Comparison of ENCODE assay signal across 1 cellular context in the genomic region with DNA sequence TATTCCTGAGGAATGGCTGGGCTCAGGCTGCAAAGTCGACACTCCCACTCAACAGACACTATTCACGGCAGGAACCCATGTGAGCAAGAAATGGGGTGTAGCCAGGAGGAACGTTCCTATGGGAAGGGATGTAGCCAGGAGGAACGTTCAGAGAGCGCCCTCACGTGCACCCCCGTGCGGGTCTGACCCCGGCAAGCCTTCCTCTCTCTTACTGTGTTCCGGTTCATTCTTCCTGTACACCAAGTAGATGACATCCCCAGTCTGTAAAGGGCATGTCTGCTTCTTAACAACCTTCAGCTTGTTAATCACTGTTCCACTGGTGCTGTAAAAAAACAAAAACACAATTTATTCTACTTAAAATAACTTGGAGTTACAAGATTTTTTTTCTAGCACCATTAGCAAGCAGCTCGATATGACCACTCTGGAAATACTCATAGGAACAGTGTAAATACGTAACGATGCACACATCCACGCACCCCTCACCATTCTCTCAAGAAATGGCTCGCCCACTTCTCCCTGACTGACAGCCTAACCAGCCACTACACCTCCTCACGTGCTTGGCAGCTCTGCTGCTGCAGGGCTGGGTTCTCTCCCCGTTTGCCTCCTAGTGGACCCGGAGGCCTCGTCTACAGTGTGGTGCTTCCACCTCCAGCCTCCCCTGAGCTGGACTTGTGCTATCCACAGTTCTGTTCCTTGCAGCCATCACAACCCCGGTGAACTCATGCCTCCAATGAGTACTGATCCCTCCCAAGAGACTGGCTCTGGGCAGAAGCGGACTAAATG.
TF ChIP-seq lines count a peak whose summit lies in the region.

No MANE protein-coding gene starts in this region.

TF ChIP-seq in GM23338, 12 proteins besides CTCF, POLR2A, EP300 and RAD21 (continued from another document):
- TF ChIP-seq, protein P1, sequence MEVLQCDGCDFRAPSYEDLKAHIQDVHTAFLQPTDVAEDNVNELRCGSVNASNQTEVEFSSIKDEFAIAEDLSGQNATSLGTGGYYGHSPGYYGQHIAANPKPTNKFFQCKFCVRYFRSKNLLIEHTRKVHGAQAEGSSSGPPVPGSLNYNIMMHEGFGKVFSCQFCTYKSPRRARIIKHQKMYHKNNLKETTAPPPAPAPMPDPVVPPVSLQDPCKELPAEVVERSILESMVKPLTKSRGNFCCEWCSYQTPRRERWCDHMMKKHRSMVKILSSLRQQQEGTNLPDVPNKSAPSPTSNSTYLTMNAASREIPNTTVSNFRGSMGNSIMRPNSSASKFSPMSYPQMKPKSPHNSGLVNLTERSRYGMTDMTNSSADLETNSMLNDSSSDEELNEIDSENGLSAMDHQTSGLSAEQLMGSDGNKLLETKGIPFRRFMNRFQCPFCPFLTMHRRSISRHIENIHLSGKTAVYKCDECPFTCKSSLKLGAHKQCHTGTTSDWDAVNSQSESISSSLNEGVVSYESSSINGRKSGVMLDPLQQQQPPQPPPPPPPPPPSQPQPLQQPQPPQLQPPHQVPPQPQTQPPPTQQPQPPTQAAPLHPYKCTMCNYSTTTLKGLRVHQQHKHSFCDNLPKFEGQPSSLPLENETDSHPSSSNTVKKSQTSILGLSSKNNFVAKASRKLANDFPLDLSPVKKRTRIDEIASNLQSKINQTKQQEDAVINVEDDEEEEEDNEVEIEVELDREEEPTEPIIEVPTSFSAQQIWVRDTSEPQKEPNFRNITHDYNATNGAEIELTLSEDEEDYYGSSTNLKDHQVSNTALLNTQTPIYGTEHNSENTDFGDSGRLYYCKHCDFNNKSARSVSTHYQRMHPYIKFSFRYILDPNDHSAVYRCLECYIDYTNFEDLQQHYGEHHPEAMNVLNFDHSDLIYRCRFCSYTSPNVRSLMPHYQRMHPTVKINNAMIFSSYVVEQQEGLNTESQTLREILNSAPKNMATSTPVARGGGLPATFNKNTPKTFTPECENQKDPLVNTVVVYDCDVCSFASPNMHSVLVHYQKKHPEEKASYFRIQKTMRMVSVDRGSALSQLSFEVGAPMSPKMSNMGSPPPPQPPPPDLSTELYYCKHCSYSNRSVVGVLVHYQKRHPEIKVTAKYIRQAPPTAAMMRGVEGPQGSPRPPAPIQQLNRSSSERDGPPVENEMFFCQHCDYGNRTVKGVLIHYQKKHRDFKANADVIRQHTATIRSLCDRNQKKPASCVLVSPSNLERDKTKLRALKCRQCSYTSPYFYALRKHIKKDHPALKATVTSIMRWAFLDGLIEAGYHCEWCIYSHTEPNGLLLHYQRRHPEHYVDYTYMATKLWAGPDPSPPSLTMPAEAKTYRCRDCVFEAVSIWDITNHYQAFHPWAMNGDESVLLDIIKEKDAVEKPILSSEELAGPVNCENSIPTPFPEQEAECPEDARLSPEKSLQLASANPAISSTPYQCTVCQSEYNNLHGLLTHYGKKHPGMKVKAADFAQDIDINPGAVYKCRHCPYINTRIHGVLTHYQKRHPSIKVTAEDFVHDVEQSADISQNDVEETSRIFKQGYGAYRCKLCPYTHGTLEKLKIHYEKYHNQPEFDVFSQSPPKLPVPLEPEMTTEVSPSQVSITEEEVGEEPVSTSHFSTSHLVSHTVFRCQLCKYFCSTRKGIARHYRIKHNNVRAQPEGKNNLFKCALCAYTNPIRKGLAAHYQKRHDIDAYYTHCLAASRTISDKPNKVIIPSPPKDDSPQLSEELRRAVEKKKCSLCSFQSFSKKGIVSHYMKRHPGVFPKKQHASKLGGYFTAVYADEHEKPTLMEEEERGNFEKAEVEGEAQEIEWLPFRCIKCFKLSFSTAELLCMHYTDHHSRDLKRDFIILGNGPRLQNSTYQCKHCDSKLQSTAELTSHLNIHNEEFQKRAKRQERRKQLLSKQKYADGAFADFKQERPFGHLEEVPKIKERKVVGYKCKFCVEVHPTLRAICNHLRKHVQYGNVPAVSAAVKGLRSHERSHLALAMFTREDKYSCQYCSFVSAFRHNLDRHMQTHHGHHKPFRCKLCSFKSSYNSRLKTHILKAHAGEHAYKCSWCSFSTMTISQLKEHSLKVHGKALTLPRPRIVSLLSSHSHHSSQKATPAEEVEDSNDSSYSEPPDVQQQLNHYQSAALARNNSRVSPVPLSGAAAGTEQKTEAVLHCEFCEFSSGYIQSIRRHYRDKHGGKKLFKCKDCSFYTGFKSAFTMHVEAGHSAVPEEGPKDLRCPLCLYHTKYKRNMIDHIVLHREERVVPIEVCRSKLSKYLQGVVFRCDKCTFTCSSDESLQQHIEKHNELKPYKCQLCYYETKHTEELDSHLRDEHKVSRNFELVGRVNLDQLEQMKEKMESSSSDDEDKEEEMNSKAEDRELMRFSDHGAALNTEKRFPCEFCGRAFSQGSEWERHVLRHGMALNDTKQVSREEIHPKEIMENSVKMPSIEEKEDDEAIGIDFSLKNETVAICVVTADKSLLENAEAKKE (CRISPR knock-in tag; IDR thresholded peaks at IDR 0.05), result no peak
- TF ChIP-seq CREB1 (CRISPR knock-in tag; IDR thresholded peaks at IDR 0.05; ENCODE audit: low read depth) (no peak), EZH2phosphoT487 (IDR thresholded peaks at IDR 0.05; ENCODE audit: unreplicated experiment) (no peak)
- TF ChIP-seq, protein P2, sequence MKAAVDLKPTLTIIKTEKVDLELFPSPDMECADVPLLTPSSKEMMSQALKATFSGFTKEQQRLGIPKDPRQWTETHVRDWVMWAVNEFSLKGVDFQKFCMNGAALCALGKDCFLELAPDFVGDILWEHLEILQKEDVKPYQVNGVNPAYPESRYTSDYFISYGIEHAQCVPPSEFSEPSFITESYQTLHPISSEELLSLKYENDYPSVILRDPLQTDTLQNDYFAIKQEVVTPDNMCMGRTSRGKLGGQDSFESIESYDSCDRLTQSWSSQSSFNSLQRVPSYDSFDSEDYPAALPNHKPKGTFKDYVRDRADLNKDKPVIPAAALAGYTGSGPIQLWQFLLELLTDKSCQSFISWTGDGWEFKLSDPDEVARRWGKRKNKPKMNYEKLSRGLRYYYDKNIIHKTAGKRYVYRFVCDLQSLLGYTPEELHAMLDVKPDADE (IDR thresholded peaks at IDR 0.05), result no peak
TF ChIP-seq in GM23338: peak in this region for 0.
